Comparison of ENCODE assay signal across 8 cellular contexts in genomic region chr14:96762650-96763049, GRCh38. TPM values are rescaled to one million over a fixed set of nuclear protein-coding genes. Genes with fewer than 3 reads are reported as not detected.
A peak's percentile ranks its signal among the peaks of the same experiment; 100 is the strongest.
DNase-seq lines count a peak whose midpoint lies in the region; ATAC-seq and TF ChIP-seq lines count a peak whose summit lies in the region.

No MANE protein-coding gene starts in this region.

- peak; percentile 100 for ATAC-seq in GM19372 (IDR thresholded peaks at IDR 0.05; ENCODE audit: low read depth, unreplicated experiment)
- peak; percentile 96 for ATAC-seq in HG03175 (IDR thresholded peaks at IDR 0.05; ENCODE audit: unreplicated experiment)
- peak; percentile 100 for ATAC-seq in WTC11

- H3K4me3 Mint-ChIP-seq in WTC11: peak overlapping the region; percentile 68

- H3K27me3 Mint-ChIP-seq in WTC11 (ENCODE audit: low read depth): peaks cover 20% of the 10 kb centered on the region

- TF ChIP-seq POLR2A in testis (IDR thresholded peaks at IDR 0.05): no peak

- H3K36me3 ChIP-seq in testis (ENCODE audit: low read depth, missing control alignments): no peaks in the 10 kb centered on the region
- H3K36me3 ChIP-seq in tibial artery: no peaks in the 10 kb centered on the region

- no peaks in the 10 kb centered on the region for H3K36me3 Mint-ChIP-seq in WTC11

- H3K9me3 Mint-ChIP-seq in WTC11: no peaks in the 10 kb centered on the region; the same call in 1 of the 2 replicates

- DNase-seq in EL (peak; percentile 61), NCI-H345 (lab: John Stamatoyannopoulos, UW) (peak; percentile 8), WTC11 (ENCODE audit: low spot score) (no peak), iPS DF 19.7 (ENCODE audit: low read depth, low spot score) (peak; percentile 76), testis (peak; percentile 46), tibial artery (no peak)

- H3K4me1 ChIP-seq in testis (no peaks in the 10 kb centered on the region), tibial artery (no peaks in the 10 kb centered on the region)

- H3K27me3 ChIP-seq in testis (no peaks in the 10 kb centered on the region), tibial artery (no peaks in the 10 kb centered on the region)

- H3K4me3 ChIP-seq in testis: no peak overlapping the region
- H3K4me3 ChIP-seq in tibial artery: no peak overlapping the region

- 9 to 12% methylated on average over 3 of the region's 3 CpGs for WGBS in testis, 2 donors

- no peaks in the 10 kb centered on the region for H3K9me3 ChIP-seq in testis
- no peaks in the 10 kb centered on the region for H3K9me3 ChIP-seq in tibial artery

- 0 out of 2 replicates have a peak, but pooled peaks cover 3% of the 10 kb centered on the region for H3K4me1 Mint-ChIP-seq in WTC11

- no peak for TF ChIP-seq CTCF in WTC11 (IDR thresholded peaks at IDR 0.05)
- no peak for TF ChIP-seq CTCF in testis (IDR thresholded peaks at IDR 0.05)
- TF ChIP-seq CTCF in tibial artery (IDR thresholded peaks at IDR 0.05): no peak

- POLR2A ChIA-PET in WTC11 (lab: Charles Lee): interaction anchor here (0.9 kb wide), 1 partner anchor 39 kb away, joined by 3 read pairs; no protein-coding TSS in a partner anchor

- intact Hi-C loops in testis (cut with DNase I; ENCODE audit: low total_unique reads): no loop called here
- intact Hi-C loops in tibial artery (cut with DNase I; ENCODE audit: low total_unique reads): no loop called here

- CTCF ChIA-PET in WTC11 (lab: Charles Lee): interaction anchor here (0.6 to 1.1 kb wide), 4 partner anchors 15 to 90 kb away, joined by 3 to 7 read pairs (median 5); no protein-coding TSS in a partner anchor

- no peak overlapping the region for H3K27ac Mint-ChIP-seq in WTC11

- H3K27ac ChIP-seq in testis (no peak overlapping the region), tibial artery (no peak overlapping the region)

TF ChIP-seq in WTC11, 78 proteins besides CTCF, POLR2A, EP300 and RAD21 (continues in another document):
- peak; percentile 58 for TF ChIP-seq NFYB (CRISPR knock-in tag; conservative IDR thresholded peaks at IDR 0.05; ENCODE audit: low read depth)
- TF ChIP-seq, protein P1, sequence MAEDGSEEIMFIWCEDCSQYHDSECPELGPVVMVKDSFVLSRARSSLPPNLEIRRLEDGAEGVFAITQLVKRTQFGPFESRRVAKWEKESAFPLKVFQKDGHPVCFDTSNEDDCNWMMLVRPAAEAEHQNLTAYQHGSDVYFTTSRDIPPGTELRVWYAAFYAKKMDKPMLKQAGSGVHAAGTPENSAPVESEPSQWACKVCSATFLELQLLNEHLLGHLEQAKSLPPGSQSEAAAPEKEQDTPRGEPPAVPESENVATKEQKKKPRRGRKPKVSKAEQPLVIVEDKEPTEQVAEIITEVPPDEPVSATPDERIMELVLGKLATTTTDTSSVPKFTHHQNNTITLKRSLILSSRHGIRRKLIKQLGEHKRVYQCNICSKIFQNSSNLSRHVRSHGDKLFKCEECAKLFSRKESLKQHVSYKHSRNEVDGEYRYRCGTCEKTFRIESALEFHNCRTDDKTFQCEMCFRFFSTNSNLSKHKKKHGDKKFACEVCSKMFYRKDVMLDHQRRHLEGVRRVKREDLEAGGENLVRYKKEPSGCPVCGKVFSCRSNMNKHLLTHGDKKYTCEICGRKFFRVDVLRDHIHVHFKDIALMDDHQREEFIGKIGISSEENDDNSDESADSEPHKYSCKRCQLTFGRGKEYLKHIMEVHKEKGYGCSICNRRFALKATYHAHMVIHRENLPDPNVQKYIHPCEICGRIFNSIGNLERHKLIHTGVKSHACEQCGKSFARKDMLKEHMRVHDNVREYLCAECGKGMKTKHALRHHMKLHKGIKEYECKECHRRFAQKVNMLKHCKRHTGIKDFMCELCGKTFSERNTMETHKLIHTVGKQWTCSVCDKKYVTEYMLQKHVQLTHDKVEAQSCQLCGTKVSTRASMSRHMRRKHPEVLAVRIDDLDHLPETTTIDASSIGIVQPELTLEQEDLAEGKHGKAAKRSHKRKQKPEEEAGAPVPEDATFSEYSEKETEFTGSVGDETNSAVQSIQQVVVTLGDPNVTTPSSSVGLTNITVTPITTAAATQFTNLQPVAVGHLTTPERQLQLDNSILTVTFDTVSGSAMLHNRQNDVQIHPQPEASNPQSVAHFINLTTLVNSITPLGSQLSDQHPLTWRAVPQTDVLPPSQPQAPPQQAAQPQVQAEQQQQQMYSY (CRISPR knock-in tag; IDR thresholded peaks at IDR 0.05): no peak
- TF ChIP-seq ZNF138 (CRISPR knock-in tag; conservative IDR thresholded peaks at IDR 0.05): no peak
- TF ChIP-seq, protein P2, sequence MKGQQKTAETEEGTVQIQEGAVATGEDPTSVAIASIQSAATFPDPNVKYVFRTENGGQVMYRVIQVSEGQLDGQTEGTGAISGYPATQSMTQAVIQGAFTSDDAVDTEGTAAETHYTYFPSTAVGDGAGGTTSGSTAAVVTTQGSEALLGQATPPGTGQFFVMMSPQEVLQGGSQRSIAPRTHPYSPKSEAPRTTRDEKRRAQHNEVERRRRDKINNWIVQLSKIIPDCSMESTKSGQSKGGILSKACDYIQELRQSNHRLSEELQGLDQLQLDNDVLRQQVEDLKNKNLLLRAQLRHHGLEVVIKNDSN (CRISPR knock-in tag; IDR thresholded peaks at IDR 0.05): peak; percentile 89
- no peak for TF ChIP-seq SP1 (CRISPR knock-in tag; conservative IDR thresholded peaks at IDR 0.05)
- TF ChIP-seq USF2 (CRISPR knock-in tag; IDR thresholded peaks at IDR 0.05): peak; percentile 93
- no peak for TF ChIP-seq SMAD3 (CRISPR knock-in tag; IDR thresholded peaks at IDR 0.05; ENCODE audit: borderline replicate concordance)
- TF ChIP-seq NFE2L1 (CRISPR knock-in tag; IDR thresholded peaks at IDR 0.05): no peak
- TF ChIP-seq ATF3 (CRISPR knock-in tag; conservative IDR thresholded peaks at IDR 0.05): no peak
- no peak for TF ChIP-seq ZNF671 (CRISPR knock-in tag; IDR thresholded peaks at IDR 0.05)
- no peak for TF ChIP-seq ZNF512 (CRISPR knock-in tag; IDR thresholded peaks at IDR 0.05; ENCODE audit: borderline replicate concordance)
- TF ChIP-seq ZNF121 (CRISPR knock-in tag; IDR thresholded peaks at IDR 0.05): no peak
- no peak for TF ChIP-seq ZBTB21 (CRISPR knock-in tag; IDR thresholded peaks at IDR 0.05; ENCODE audit: borderline replicate concordance)
- TF ChIP-seq NR1H2 (CRISPR knock-in tag; IDR thresholded peaks at IDR 0.05): no peak
- TF ChIP-seq SOX15 (CRISPR knock-in tag; IDR thresholded peaks at IDR 0.05): no peak
- TF ChIP-seq ESRRA (CRISPR knock-in tag; IDR thresholded peaks at IDR 0.05; ENCODE audit: borderline replicate concordance): no peak
- TF ChIP-seq, protein P3, sequence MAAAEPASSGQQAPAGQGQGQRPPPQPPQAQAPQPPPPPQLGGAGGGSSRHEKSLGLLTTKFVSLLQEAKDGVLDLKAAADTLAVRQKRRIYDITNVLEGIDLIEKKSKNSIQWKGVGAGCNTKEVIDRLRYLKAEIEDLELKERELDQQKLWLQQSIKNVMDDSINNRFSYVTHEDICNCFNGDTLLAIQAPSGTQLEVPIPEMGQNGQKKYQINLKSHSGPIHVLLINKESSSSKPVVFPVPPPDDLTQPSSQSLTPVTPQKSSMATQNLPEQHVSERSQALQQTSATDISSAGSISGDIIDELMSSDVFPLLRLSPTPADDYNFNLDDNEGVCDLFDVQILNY (CRISPR knock-in tag; IDR thresholded peaks at IDR 0.05): no peak
- TF ChIP-seq ZNF263 (CRISPR knock-in tag; IDR thresholded peaks at IDR 0.05; ENCODE audit: low read depth): no peak
- TF ChIP-seq, protein P4, sequence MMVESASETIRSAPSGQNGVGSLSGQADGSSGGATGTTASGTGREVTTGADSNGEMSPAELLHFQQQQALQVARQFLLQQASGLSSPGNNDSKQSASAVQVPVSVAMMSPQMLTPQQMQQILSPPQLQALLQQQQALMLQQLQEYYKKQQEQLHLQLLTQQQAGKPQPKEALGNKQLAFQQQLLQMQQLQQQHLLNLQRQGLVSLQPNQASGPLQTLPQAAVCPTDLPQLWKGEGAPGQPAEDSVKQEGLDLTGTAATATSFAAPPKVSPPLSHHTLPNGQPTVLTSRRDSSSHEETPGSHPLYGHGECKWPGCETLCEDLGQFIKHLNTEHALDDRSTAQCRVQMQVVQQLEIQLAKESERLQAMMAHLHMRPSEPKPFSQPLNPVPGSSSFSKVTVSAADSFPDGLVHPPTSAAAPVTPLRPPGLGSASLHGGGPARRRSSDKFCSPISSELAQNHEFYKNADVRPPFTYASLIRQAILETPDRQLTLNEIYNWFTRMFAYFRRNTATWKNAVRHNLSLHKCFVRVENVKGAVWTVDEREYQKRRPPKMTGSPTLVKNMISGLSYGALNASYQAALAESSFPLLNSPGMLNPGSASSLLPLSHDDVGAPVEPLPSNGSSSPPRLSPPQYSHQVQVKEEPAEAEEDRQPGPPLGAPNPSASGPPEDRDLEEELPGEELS (CRISPR knock-in tag; IDR thresholded peaks at IDR 0.05): no peak

RNA-seq across cellular contexts. Expression of gene VRK1, which starts 34.5 kb away (rescaled TPM):
- total RNA-seq in WTC11 (2021): 67.3 to 73.6 TPM (median 69.6 TPM) in 3 replicates
- total RNA-seq in testis: 10 to 100 TPM; 49.2 to 52.0 TPM
- 44.7 TPM for polyA plus RNA-seq in testis (ENCODE audit: insufficient read depth, low read depth, low replicate concordance)

Comparison
In these comparisons a context has a peak if more than half of its experiments do, and no peak if none do; other contexts are left out.
1. DNase-seq: peak in EL (single experiment), NCI-H345 (single experiment), iPS DF 19.7 (single experiment) and testis (single experiment); none in WTC11 (single experiment) and tibial artery (0 of 2).
2. Peak in every context shown above with its lines, with median percentiles within 50 percentile points of each other: ATAC-seq.